In genomic region chr2:112716826-112717352, GRCh38 we compare ENCODE assay signal across 13 cellular contexts. TPM values are rescaled to one million over a fixed set of nuclear protein-coding genes. Genes with fewer than 3 reads are reported as not detected.
"Had no signal": no experiment of that assay in that cellular context is flagged by ENCODE, and none has a peak within 500 bp of the region (broad histone marks: within the 10 kb centered on the region; RNA-seq: fewer than 3 reads in every experiment).

No MANE protein-coding gene starts in this region.

RNA-seq across cellular contexts. Expression of gene NT5DC4, which starts 3.9 kb away (rescaled TPM):
- total RNA-seq: activated CD4-positive, alpha-beta memory T cell treated with anti-CD3 and anti-CD28 coated beads for 36 hours; activated CD4-positive, alpha-beta memory T cell treated with anti-CD3 and anti-CD28 coated beads, Interleukin-2, amount 10 ng/mL, durations not matched to agents 7 days and 5 days; activated CD4-positive, alpha-beta T cell treated with anti-CD3 and anti-CD28 coated beads for 36 hours; activated CD4-positive, alpha-beta T cell treated with anti-CD3 and anti-CD28 coated beads, Interleukin-2, amount 10 ng/mL, durations not matched to agents 24 days and 14 days; activated CD4-positive, alpha-beta T cell treated with anti-CD3 and anti-CD28 coated beads, Interleukin-2, amount 10 ng/mL, durations not matched to agents 7 days and 5 days; activated CD8-positive, alpha-beta memory T cell treated with anti-CD3 and anti-CD28 coated beads for 36 hours; activated CD8-positive, alpha-beta memory T cell treated with anti-CD3 and anti-CD28 coated beads, Interleukin-2, amount 10 ng/mL, durations not matched to agents 7 days and 5 days; activated CD8-positive, alpha-beta T cell treated with anti-CD3 and anti-CD28 coated beads for 36 hours; activated CD8-positive, alpha-beta T cell treated with anti-CD3 and anti-CD28 coated beads, Interleukin-2, amount 10 ng/mL, durations not matched to agents 7 days and 5 days; T-helper 1 cell treated with Interleukin-12 subunit alpha and Interleukin-12 subunit beta and Interleukin-4 antibody, amounts not matched to agents 30 ng/mL and 1 ng/mL, for 36 hours; T-helper 17 cell; T-helper 2 cell treated with Interferon-gamma antibody and Interleukin-4, amounts not matched to agents 100 ng/mL and 5 ng/mL, for 36 hours; WTC11 had no signal
